ENCODE assay signal across 26 cellular contexts in the genomic region with DNA sequence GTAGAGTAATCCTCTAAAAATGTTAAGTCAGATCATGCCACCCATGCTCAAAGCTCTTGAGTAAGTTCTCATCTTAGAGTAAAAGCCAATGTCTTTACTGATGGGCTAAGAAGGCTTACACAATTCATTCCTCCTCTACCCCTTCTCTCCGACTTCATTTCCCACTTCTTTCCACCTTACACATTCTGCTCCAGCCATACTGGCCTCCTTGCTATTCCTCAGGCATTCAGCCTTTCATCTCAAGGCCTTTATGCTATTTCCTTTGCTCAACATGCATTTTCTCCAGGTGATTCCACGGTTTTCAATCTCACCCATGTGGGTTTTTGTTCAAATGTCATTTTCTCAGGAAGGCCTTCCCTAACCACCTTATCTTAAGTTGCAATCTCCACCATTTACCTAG.
DNase-seq lines count a peak whose midpoint lies in the region; ATAC-seq and TF ChIP-seq lines count a peak whose summit lies in the region.
"Had no signal": no experiment of that assay in that cellular context is flagged by ENCODE, and none has a peak within 500 bp of the region (broad histone marks: within the 10 kb centered on the region; RNA-seq: fewer than 3 reads in every experiment).

No MANE protein-coding gene starts in this region.

- H3K4me2 ChIP-seq in GM23248 (ENCODE audit: unreplicated experiment): no peak overlapping the region
- no peak overlapping the region for H3K4me2 ChIP-seq in trophoblast cell (ENCODE audit: low read length)
- H3K4me2 ChIP-seq: A549 had no signal

- H4K8ac ChIP-seq in trophoblast cell (ENCODE audit: low read depth, low read length): no peak overlapping the region

- TF ChIP-seq POLR2A in suprapubic skin (IDR thresholded peaks at IDR 0.05): no peak

- H2BK12ac ChIP-seq in trophoblast cell (ENCODE audit: low read length): no peak overlapping the region

- H3K27ac Mint-ChIP-seq in glutamatergic neuron (ENCODE audit: unreplicated experiment): peak overlapping the region; percentile 45
- H3K27ac Mint-ChIP-seq: B cell; CD8-positive, alpha-beta T cell had no signal

- no peak for TF ChIP-seq EP300 in suprapubic skin (IDR thresholded peaks at IDR 0.05)

- no peak overlapping the region for H4K12ac ChIP-seq in trophoblast cell (ENCODE audit: low read depth, low read length)

- H2AK5ac ChIP-seq in trophoblast cell (ENCODE audit: low read length): no peak overlapping the region

- in situ Hi-C loops in GM23248 (cut with MboI): no loop called here

- no peaks in the 10 kb centered on the region for H3K79me2 ChIP-seq in GM23248 (ENCODE audit: insufficient read depth)
- no peaks in the 10 kb centered on the region for H3K79me2 ChIP-seq in trophoblast cell (ENCODE audit: control insufficient read depth, insufficient read depth, low read length, poor library complexity)

- H2BK5ac ChIP-seq in trophoblast cell (ENCODE audit: low read depth, low read length, poor library complexity): no peak overlapping the region

- peaks cover 36% of the 10 kb centered on the region for H3K4me1 ChIP-seq in GM23248 (ENCODE audit: insufficient read depth)
- peaks cover 31% of the 10 kb centered on the region for H3K4me1 ChIP-seq in RWPE2 (ENCODE audit: insufficient read depth, poor library complexity, severe bottlenecking)
- H3K4me1 ChIP-seq in trophoblast cell (ENCODE audit: control insufficient read depth in 1 of 2, insufficient read depth in 2 of 2, low read length in 2 of 2): no peaks in the 10 kb centered on the region
- H3K4me1 ChIP-seq in suprapubic skin: peaks cover 25% of the 10 kb centered on the region
- H3K4me1 ChIP-seq: Caco-2 had no signal

- H3K9me3 ChIP-seq in GM23248 (ENCODE audit: low read depth) (no peaks in the 10 kb centered on the region), RWPE2 (ENCODE audit: severe bottlenecking) (no peaks in the 10 kb centered on the region), trophoblast cell (ENCODE audit: insufficient read depth, low read depth, low read length) (no peaks in the 10 kb centered on the region), suprapubic skin (no peaks in the 10 kb centered on the region)
- H3K9me3 ChIP-seq: A549, Caco-2 had no signal

- no peak overlapping the region for H3K27ac ChIP-seq in GM23248
- H3K27ac ChIP-seq in RWPE2 (ENCODE audit: poor library complexity, severe bottlenecking): peak overlapping the region; percentile 88
- no peak overlapping the region for H3K27ac ChIP-seq in trophoblast cell (ENCODE audit: low read depth, low read length)
- no peak overlapping the region for H3K27ac ChIP-seq in suprapubic skin
- H3K27ac ChIP-seq: C4-2B had no signal

- no peaks in the 10 kb centered on the region for H3K9me2 ChIP-seq in GM23248 (ENCODE audit: insufficient read depth)

- no peaks in the 10 kb centered on the region for H3K79me1 ChIP-seq in trophoblast cell (ENCODE audit: low read length)

- peaks cover 31% of the 10 kb centered on the region for H3K4me1 Mint-ChIP-seq in glutamatergic neuron (ENCODE audit: low read depth, unreplicated experiment)
- H3K4me1 Mint-ChIP-seq: B cell had no signal

- H3K9me3 Mint-ChIP-seq in glutamatergic neuron (ENCODE audit: unreplicated experiment): peaks cover 45% of the 10 kb centered on the region
- H3K9me3 Mint-ChIP-seq: CD8-positive, alpha-beta T cell had no signal

- no peak overlapping the region for H3K9ac ChIP-seq in GM23248
- H3K9ac ChIP-seq in trophoblast cell (ENCODE audit: low read length): no peak overlapping the region

- no peak overlapping the region for H3K23ac ChIP-seq in trophoblast cell (ENCODE audit: low read length)

- H3K27me3 ChIP-seq in GM23248 (replicated peaks; ENCODE audit: insufficient read depth) (no peaks in the 10 kb centered on the region), RWPE2 (ENCODE audit: insufficient read depth, poor library complexity, severe bottlenecking) (no peaks in the 10 kb centered on the region), trophoblast cell (ENCODE audit: insufficient read depth, low read length) (no peaks in the 10 kb centered on the region), suprapubic skin (no peaks in the 10 kb centered on the region)

- peaks cover 4% of the 10 kb centered on the region for H3K36me3 Mint-ChIP-seq in glutamatergic neuron (ENCODE audit: unreplicated experiment)

- H3K14ac ChIP-seq in trophoblast cell (ENCODE audit: low read length): no peak overlapping the region

- TF ChIP-seq CTCF in RWPE2 (IDR thresholded peaks at IDR 0.05; ENCODE audit: poor library complexity, severe bottlenecking) (no peak), glutamatergic neuron (IDR thresholded peaks at IDR 0.05; ENCODE audit: partially characterized antibody, unreplicated experiment) (no peak), suprapubic skin (IDR thresholded peaks at IDR 0.05) (no peak)

- H3K4me3 ChIP-seq in GM23248 (no peak overlapping the region), RWPE2 (ENCODE audit: severe bottlenecking) (no peak overlapping the region), trophoblast cell (ENCODE audit: low read depth, low read length) (no peak overlapping the region), suprapubic skin (no peak overlapping the region)
- H3K4me3 ChIP-seq: A549, SK-N-MC had no signal

- no peak for ATAC-seq in RWPE2 (ENCODE audit: low read depth)
- ATAC-seq: CD8-positive, alpha-beta T cell had no signal

- H3K36me3 ChIP-seq in GM23248 (ENCODE audit: low read depth) (peaks cover 21% of the 10 kb centered on the region; the same call in 1 of the 2 replicates), RWPE2 (ENCODE audit: low read depth) (peaks cover 5% of the 10 kb centered on the region; the same call in 1 of the 2 replicates), trophoblast cell (ENCODE audit: control insufficient read depth in 1 of 2, insufficient read depth in 2 of 2, low read length in 2 of 2) (peaks cover 0 to 12% of the 10 kb centered on the region in 2 experiments), suprapubic skin (no peaks in the 10 kb centered on the region)

- H3K27me3 Mint-ChIP-seq in glutamatergic neuron (ENCODE audit: unreplicated experiment): peaks cover 19% of the 10 kb centered on the region
- H3K27me3 Mint-ChIP-seq: B cell had no signal

- H3K4ac ChIP-seq in trophoblast cell (ENCODE audit: low read depth, low read length): no peak overlapping the region

- H2BK120ac ChIP-seq in trophoblast cell (ENCODE audit: insufficient read depth, low read length, poor library complexity): no peak overlapping the region

- H2AFZ ChIP-seq in GM23248 (no peak overlapping the region), trophoblast cell (ENCODE audit: insufficient read depth, low read length, poor library complexity) (no peak overlapping the region)

- no peak overlapping the region for H3K4me3 Mint-ChIP-seq in glutamatergic neuron (ENCODE audit: unreplicated experiment)
- H3K4me3 Mint-ChIP-seq: B cell; CD8-positive, alpha-beta T cell had no signal

- no peak overlapping the region for H3K18ac ChIP-seq in trophoblast cell (ENCODE audit: low read length)

- peaks cover 65% of the 10 kb centered on the region for H3F3A ChIP-seq in GM23248 (ENCODE audit: insufficient read depth)

- DNase-seq in GM23248: peak; percentile 30
- no peak for DNase-seq in RWPE2 (ENCODE audit: low spot score)
- no peak for DNase-seq in glutamatergic neuron
- DNase-seq in trophoblast cell: peak; percentile 69 to 86
- no peak for DNase-seq in suprapubic skin (ENCODE audit: low spot score in 2 of 2)
- no peak for DNase-seq in cerebellar cortex (ENCODE audit: low spot score)
- no peak for DNase-seq in OCI-M1 (lab: John Stamatoyannopoulos, UW)
- no peak for DNase-seq in NCI-H2107 treated with DMSO at 0.1 percent for 48 hours (lab: John Stamatoyannopoulos, UW; ENCODE audit: unreplicated experiment)
- DNase-seq: Caco-2; CD8-positive, alpha-beta T cell; DMS79; GF-D8; Karpas-422; NCI-H1092 treated with DMSO at 0.1 percent for 48 hours; NCI-H1436; NCI-H187 treated with DMSO at 0.1 percent for 48 hours; NCI-H2107; NCI-H446; NCI-H524 treated with DMSO at 0.1 percent for 48 hours; NCI-H774; PC-3; SHP77 treated with DMSO at 0.1 percent for 48 hours had no signal

- WGBS in GM23248 (ENCODE audit: low coverage in 1 of 2, low lambda C conversion rate in 2 of 2, missing lambda C conversion rate in 2 of 2), 2 experiments: 81 to 90% methylated on average over 2 of the region's 2 CpGs
- WGBS in trophoblast cell (ENCODE audit: extremely low coverage, insufficient coverage, insufficient read length): 100% methylated on average over 1 of the region's 2 CpGs
- WGBS in suprapubic skin: 95% methylated on average over 2 of the region's 2 CpGs

- no peak overlapping the region for H4K91ac ChIP-seq in trophoblast cell (ENCODE audit: low read depth, low read length)

- no peaks in the 10 kb centered on the region for H4K20me1 ChIP-seq in GM23248 (ENCODE audit: insufficient read depth)

Comparison
In these comparisons a context has a peak if more than half of its experiments do, and no peak if none do; other contexts are left out.
1. DNase-seq: peak in GM23248 (single experiment) and trophoblast cell (2 of 2); none in RWPE2 (single experiment), glutamatergic neuron (single experiment), suprapubic skin (0 of 2), cerebellar cortex (single experiment), OCI-M1 (single experiment) and NCI-H2107 treated with DMSO at 0.1 percent for 48 hours (single experiment).